In genomic region chr7:12715372-12716133, GRCh38 we compare ENCODE assay signal across 9 cellular contexts. TPM values are rescaled to one million over a fixed set of nuclear protein-coding genes. Genes with fewer than 3 reads are reported as not detected.
DNase-seq lines count a peak whose midpoint lies in the region; TF ChIP-seq lines count a peak whose summit lies in the region.
"Had no signal": no experiment of that assay in that cellular context is flagged by ENCODE, and none has a peak within 500 bp of the region (broad histone marks: within the 10 kb centered on the region; RNA-seq: fewer than 3 reads in every experiment).

No MANE protein-coding gene starts in this region.

- peak overlapping the region; percentile 81 for H3K27ac Mint-ChIP-seq in Caco-2 (ENCODE audit: unreplicated experiment)

- no peak overlapping the region for H3K23ac ChIP-seq in mesendoderm (ENCODE audit: low read length)

- H3K4ac ChIP-seq in mesendoderm (ENCODE audit: low read depth, low read length), result no peak overlapping the region

- CTCF ChIA-PET in Caco-2 (lab: Charles Lee), result interaction anchor here (1.2 to 1.3 kb wide), 2 partner anchors 11 to 29 kb away, joined by 5 to 15 read pairs; partner anchors contain the start of gene ARL4A

- H3K79me1 ChIP-seq in mesendoderm (ENCODE audit: low read length), result no peaks in the 10 kb centered on the region

- H3K9me3 Mint-ChIP-seq in Caco-2 (ENCODE audit: unreplicated experiment), result no peaks in the 10 kb centered on the region

- H2BK120ac ChIP-seq in mesendoderm (ENCODE audit: low read depth, low read length), result peak overlapping the region; percentile 10

- no peaks in the 10 kb centered on the region for H3K9me3 ChIP-seq in Caco-2
- no peaks in the 10 kb centered on the region for H3K9me3 ChIP-seq in stomach

- DNase-seq in Caco-2, result peak; percentile 49 to 56
- DNase-seq in LHCN-M2 (ENCODE audit: low read depth), result peak; percentile 100
- peak; percentile 86 to 88 for DNase-seq in erythroblast (lab: John Stamatoyannopoulos, UW)
- DNase-seq in mesendoderm, result peak; percentile 66
- peak; percentile 79 for DNase-seq in stomach
- DNase-seq in NCI-H1930 (lab: John Stamatoyannopoulos, UW), result no peak
- no peak for DNase-seq in NCI-H1105 treated with DMSO at 0.1 percent for 48 hours (lab: John Stamatoyannopoulos, UW)

- no peaks in the 10 kb centered on the region for H3K36me3 Mint-ChIP-seq in Caco-2 (ENCODE audit: insufficient read depth, unreplicated experiment)

- H2BK15ac ChIP-seq in mesendoderm (replicated peaks; ENCODE audit: low read depth), result no peak overlapping the region

- H4K8ac ChIP-seq in mesendoderm (ENCODE audit: low read depth, low read length), result peak overlapping the region; percentile 30

- POLR2A ChIA-PET in Caco-2 (lab: Charles Lee), result interaction anchor here (0.6 to 1.1 kb wide), 2 partner anchors 29 to 70 kb away, joined by 3 to 9 read pairs; partner anchors contain the start of gene ARL4A

- H2BK5ac ChIP-seq in mesendoderm (ENCODE audit: low read length), result no peak overlapping the region

- no peak for TF ChIP-seq EP300 in stomach (IDR thresholded peaks at IDR 0.05)

- TF ChIP-seq POLR2A in erythroblast (IDR thresholded peaks at IDR 0.05; ENCODE audit: low read length) (peak; percentile 89), stomach (IDR thresholded peaks at IDR 0.05) (peak in 1 of 4 donors; percentile 41)

- BruUV-seq in Caco-2 (replicated peaks; lab: Mats Ljungman, UMichigan), result no TSS peak

- H3K4me3 ChIP-seq in Caco-2 (ENCODE audit: low read depth, low read length) (no peak overlapping the region), mesendoderm (ENCODE audit: low read length) (no peak overlapping the region), stomach (peak overlapping the region; percentile 3 to 38 (median 31))

- peaks cover 20% of the 10 kb centered on the region for H3K4me1 Mint-ChIP-seq in Caco-2 (ENCODE audit: low read depth, unreplicated experiment)

- H3K9ac ChIP-seq in mesendoderm (ENCODE audit: low read length), result no peak overlapping the region
- H3K9ac ChIP-seq: KMS-11 had no signal

- H3K4me2 ChIP-seq in mesendoderm (ENCODE audit: low read length), result no peak overlapping the region
- H3K4me2 ChIP-seq: KMS-11 had no signal

- H3K56ac ChIP-seq in mesendoderm (ENCODE audit: low read length), result peak overlapping the region; percentile 78

- peak overlapping the region; percentile 51 for H3K4me3 Mint-ChIP-seq in Caco-2 (ENCODE audit: unreplicated experiment)

- H3K36me3 ChIP-seq in Caco-2 (ENCODE audit: control insufficient read depth, insufficient read depth, low read length) (no peaks in the 10 kb centered on the region), mesendoderm (ENCODE audit: control insufficient read depth, insufficient read depth, low read length) (no peaks in the 10 kb centered on the region), stomach (no peaks in the 10 kb centered on the region)

- H3K4me1 ChIP-seq in Caco-2, result peaks cover 12% of the 10 kb centered on the region
- H3K4me1 ChIP-seq in mesendoderm (ENCODE audit: control insufficient read depth, low read depth, low read length), result no peaks in the 10 kb centered on the region
- H3K4me1 ChIP-seq in stomach, result peaks cover 12 to 62% (median 28%) of the 10 kb centered on the region in 4 donors

- intact Hi-C loops in Caco-2 (cut with micrococcal nuclease; ENCODE audit: unreplicated experiment), result no loop called here
- intact Hi-C loops in stomach (cut with DNase I; ENCODE audit: low total_unique reads), result no loop called here

- no peak overlapping the region for H4K5ac ChIP-seq in mesendoderm (ENCODE audit: low read length)

- no peaks in the 10 kb centered on the region for H3K79me2 ChIP-seq in mesendoderm (ENCODE audit: control insufficient read depth, insufficient read depth, low read length)

- H2AK5ac ChIP-seq in mesendoderm (ENCODE audit: low read length), result no peak overlapping the region

- H3K27me3 ChIP-seq in Caco-2 (replicated peaks; ENCODE audit: control insufficient read depth, insufficient read depth, low read length) (no peaks in the 10 kb centered on the region), mesendoderm (ENCODE audit: insufficient read depth, low read length, poor library complexity) (no peaks in the 10 kb centered on the region), stomach (no peaks in the 10 kb centered on the region)

- no CpG with 5 or more reads among the region's 12 CpGs for WGBS in mesendoderm (ENCODE audit: extremely low coverage, insufficient coverage, low lambda C conversion rate)
- WGBS in stomach, 5 donors, result 7 to 19% (median 13%) methylated on average over 12 of the region's 12 CpGs

- H3K18ac ChIP-seq in mesendoderm (ENCODE audit: low read length), result no peak overlapping the region

- H3K27ac ChIP-seq in VCaP, result peak overlapping the region; percentile 66
- no peak overlapping the region for H3K27ac ChIP-seq in mesendoderm (ENCODE audit: low read depth, low read length)
- peak overlapping the region; percentile 78 to 88 (median 82) for H3K27ac ChIP-seq in stomach
- H3K27ac ChIP-seq: KMS-11 had no signal

- no peak for TF ChIP-seq CTCF in Caco-2 (IDR thresholded peaks at IDR 0.05; ENCODE audit: insufficient read depth in 1 of 2, low read depth in 1 of 2, low read length in 1 of 2, severe bottlenecking in 1 of 2, unreplicated experiment in 1 of 2)
- TF ChIP-seq CTCF in VCaP (conservative IDR thresholded peaks at IDR 0.05), result no peak
- no peak for TF ChIP-seq CTCF in stomach (IDR thresholded peaks at IDR 0.05)

- no peaks in the 10 kb centered on the region for H3K27me3 Mint-ChIP-seq in Caco-2 (ENCODE audit: insufficient read depth, unreplicated experiment)

RNA-seq across cellular contexts. Expression of gene ARL4A, which starts 28.1 kb away (rescaled TPM):
- total RNA-seq in Caco-2 (2022) (40.6 and 42.5 TPM in 2 replicates), LHCN-M2 (2014; rRNA removed) (37.0 and 38.3 TPM in 2 replicates), stomach (10 to 100 TPM in 4 of 5 donors, 1 to 10 TPM in 1; 1.2 to 55.4 (median 17.4) TPM)
- 16.6 TPM for polyA plus RNA-seq in LHCN-M2 (2012)
- 18.5 TPM for polyA plus RNA-seq in mesendoderm (2013, experiment 1 of 2)
- polyA plus RNA-seq in mesendoderm (2013, experiment 2 of 2), result 21.7 TPM
- 10 to 100 TPM; 25.4 to 46.5 (median 37.3) TPM for polyA plus RNA-seq in stomach

Comparison
In these comparisons a context has a peak if more than half of its experiments do, and no peak if none do; other contexts are left out.
1. DNase-seq: peak in Caco-2 (2 of 2), LHCN-M2 (single experiment), erythroblast (2 of 2), mesendoderm (single experiment) and stomach (single experiment); none in NCI-H1930 (0 of 2) and NCI-H1105 treated with DMSO at 0.1 percent for 48 hours (single experiment).
2. H3K4me3 ChIP-seq: peak in stomach (4 of 4); none in Caco-2 (single experiment) and mesendoderm (single experiment).